In the genomic region with DNA sequence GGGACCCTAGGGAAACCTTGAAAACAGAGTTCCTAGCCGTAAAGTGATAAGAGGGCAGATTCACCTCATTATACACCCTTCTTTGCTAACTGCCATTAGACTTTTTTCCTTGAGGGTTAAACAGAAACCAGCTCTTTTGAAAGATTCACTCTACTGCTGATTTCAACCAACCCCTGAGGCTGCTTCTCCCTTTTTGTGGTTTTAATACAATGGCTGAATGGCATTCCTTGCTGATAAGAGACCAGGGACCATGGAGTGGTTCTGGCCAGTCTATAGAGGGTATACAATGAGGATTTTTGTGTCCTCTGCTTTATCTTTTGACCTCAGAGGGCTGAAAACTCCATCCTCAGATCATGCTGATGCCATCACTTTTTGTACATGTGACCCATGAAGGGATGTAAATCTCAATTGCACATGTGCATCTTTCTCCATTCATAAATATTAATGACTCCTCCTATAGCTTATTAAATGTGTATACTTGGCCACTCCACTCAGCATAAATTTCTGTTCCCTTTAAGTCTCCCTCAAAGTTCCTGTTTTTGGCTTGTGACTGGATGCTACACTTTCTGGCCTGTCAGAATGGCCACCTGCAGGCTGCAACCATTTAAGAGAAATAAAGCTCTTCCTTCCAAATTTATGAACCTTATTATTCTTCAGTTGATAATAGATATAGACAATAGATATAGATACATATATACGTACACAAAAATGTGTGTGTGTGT, we compare ENCODE assay signal across 8 cellular contexts.
"Had no signal": no experiment of that assay in that cellular context is flagged by ENCODE, and none has a peak within 500 bp of the region (broad histone marks: within the 10 kb centered on the region; RNA-seq: fewer than 3 reads in every experiment).

No MANE protein-coding gene starts in this region.

- DNase-seq: activated CD4-positive, alpha-beta memory T cell treated with anti-CD3 and anti-CD28 coated beads for 36 hours; activated effector memory CD4-positive, alpha-beta T cell treated with anti-CD3 and anti-CD28 coated beads, Interleukin-2, amount 50 U/mL, for 16 hours; activated T-cell treated with anti-CD3 and anti-CD28 coated beads, Interleukin-2, amount 50 U/mL, for 4 hours; glutamatergic neuron; ovary; stimulated activated CD4-positive, alpha-beta T cell treated with anti-CD3 and anti-CD28 coated beads, Interleukin-4, amount 100 ng/mL, for 24 hours; T-helper 9 cell had no signal

- H3K27me3 ChIP-seq: ovary had no signal

- H3K36me3 ChIP-seq: ovary had no signal

- H3K4me3 ChIP-seq: ovary had no signal

- H3K27ac ChIP-seq: ovary, VCaP had no signal

- H3K9me3 ChIP-seq: ovary had no signal

- ATAC-seq: activated T-cell treated with anti-CD3 and anti-CD28 coated beads, Interleukin-2, amount 50 U/mL, for 4 hours had no signal
